In genomic region chr7:64947252-64948000, GRCh38 we compare ENCODE assay signal across 10 cellular contexts. TPM values are rescaled to one million over a fixed set of nuclear protein-coding genes. Genes with fewer than 3 reads are reported as not detected.
DNase-seq lines count a peak whose midpoint lies in the region; ATAC-seq and TF ChIP-seq lines count a peak whose summit lies in the region.
"Had no signal": no experiment of that assay in that cellular context is flagged by ENCODE, and none has a peak within 500 bp of the region (broad histone marks: within the 10 kb centered on the region; RNA-seq: fewer than 3 reads in every experiment).

No MANE protein-coding gene starts in this region.

- no peaks in the 10 kb centered on the region for H3K9me3 ChIP-seq in BE2C
- H3K9me3 ChIP-seq in RWPE2 (ENCODE audit: severe bottlenecking) = no peaks in the 10 kb centered on the region
- no peaks in the 10 kb centered on the region for H3K9me3 ChIP-seq in neuronal stem cell (replicated peaks in 1 of 2; ENCODE audit: control insufficient read depth in 2 of 2, insufficient read depth in 1 of 2, low read depth in 1 of 2, low read length in 2 of 2)

- H3K4me1 ChIP-seq in BE2C (no peaks in the 10 kb centered on the region), RWPE2 (ENCODE audit: insufficient read depth, poor library complexity, severe bottlenecking) (no peaks in the 10 kb centered on the region), neuronal stem cell (ENCODE audit: control insufficient read depth in 2 of 2, insufficient read depth in 1 of 2, low read depth in 1 of 2, low read length in 2 of 2) (no peaks in the 10 kb centered on the region)

- no peak overlapping the region for H3K23ac ChIP-seq in neuronal stem cell (ENCODE audit: low read depth, low read length, poor library complexity)

- intact Hi-C loops in posterior vena cava (cut with DNase I) = no loop called here

- no peak overlapping the region for H3K9ac ChIP-seq in neuronal stem cell (ENCODE audit: low read depth, low read length, poor library complexity)

- H3K4me3 ChIP-seq in BE2C (ENCODE audit: low read depth, low read length) (peak overlapping the region; percentile 56), RWPE2 (ENCODE audit: severe bottlenecking) (peak overlapping the region; percentile 6), neuronal stem cell (ENCODE audit: low read length in 2 of 2) (peak overlapping the region; percentile 43 to 77)

- no peak overlapping the region for H3K27ac ChIP-seq in RWPE2 (ENCODE audit: poor library complexity, severe bottlenecking)
- no peak overlapping the region for H3K27ac ChIP-seq in neuronal stem cell (replicated peaks; ENCODE audit: low read length)

- TF ChIP-seq CTCF in BE2C (IDR thresholded peaks at IDR 0.05; ENCODE audit: low read depth, low read length) (no peak), RWPE2 (IDR thresholded peaks at IDR 0.05; ENCODE audit: poor library complexity, severe bottlenecking) (no peak), glutamatergic neuron (IDR thresholded peaks at IDR 0.05; ENCODE audit: partially characterized antibody, unreplicated experiment) (no peak), GM10248 (IDR thresholded peaks at IDR 0.05; ENCODE audit: control extremely low read depth, extremely low read depth, low read depth, missing control alignments) (no peak)

- H2BK12ac ChIP-seq in neuronal stem cell (ENCODE audit: low read length) = no peak overlapping the region

- no peak overlapping the region for H3K27ac Mint-ChIP-seq in glutamatergic neuron (ENCODE audit: unreplicated experiment)

- H3K79me1 ChIP-seq in neuronal stem cell (ENCODE audit: low read depth, low read length) = no peaks in the 10 kb centered on the region

- CTCF ChIA-PET in GM10248 (lab: Yijun Ruan, JAX) = interaction anchor here (1.0 to 1.1 kb wide), 2 partner anchors 9 to 269 kb away, joined by 3 to 4 read pairs; no protein-coding TSS in a partner anchor

- POLR2A ChIA-PET in GM10248 (lab: Yijun Ruan, JAX) = no interaction called here

- H4K8ac ChIP-seq in neuronal stem cell (ENCODE audit: low read depth, low read length) = no peak overlapping the region

- no peaks in the 10 kb centered on the region for H3K4me1 Mint-ChIP-seq in glutamatergic neuron (ENCODE audit: low read depth, unreplicated experiment)

- H2BK120ac ChIP-seq in neuronal stem cell (ENCODE audit: low read depth, low read length) = no peak overlapping the region

- H3K18ac ChIP-seq in neuronal stem cell (ENCODE audit: low read length) = peak overlapping the region; percentile 51

- H3K27me3 Mint-ChIP-seq in glutamatergic neuron (ENCODE audit: unreplicated experiment) = peaks cover 3% of the 10 kb centered on the region

- no peak overlapping the region for H3K4ac ChIP-seq in neuronal stem cell (ENCODE audit: low read length)

- H3K36me3 Mint-ChIP-seq in glutamatergic neuron (ENCODE audit: unreplicated experiment) = peaks cover 3% of the 10 kb centered on the region

- no peak overlapping the region for H4K91ac ChIP-seq in neuronal stem cell (ENCODE audit: low read depth, low read length, poor library complexity)

- H3K14ac ChIP-seq in neuronal stem cell (ENCODE audit: low read length) = peak overlapping the region; percentile 63

- peak overlapping the region; percentile 77 for H3K4me2 ChIP-seq in neuronal stem cell (ENCODE audit: insufficient read depth, low read length, poor library complexity, severe bottlenecking)

- H3K27me3 ChIP-seq in BE2C (peaks cover 14% of the 10 kb centered on the region), RWPE2 (ENCODE audit: insufficient read depth, poor library complexity, severe bottlenecking) (peaks cover 26% of the 10 kb centered on the region), neuronal stem cell (ENCODE audit: control insufficient read depth in 3 of 3, insufficient read depth in 3 of 3, low read depth in 1 of 3, low read length in 3 of 3) (peaks cover 0 to 25% (median 11%) of the 10 kb centered on the region in 3 experiments)

- peak; percentile 23 for DNase-seq in BE2C
- no peak for DNase-seq in RWPE2 (ENCODE audit: low spot score)
- DNase-seq in glutamatergic neuron = peak; percentile 48
- peak; percentile 3 for DNase-seq in neuronal stem cell (ENCODE audit: low spot score)
- DNase-seq in posterior vena cava (ENCODE audit: low spot score) = no peak
- DNase-seq in DMS153 treated with DMSO at 0.1 percent for 48 hours (lab: John Stamatoyannopoulos, UW; ENCODE audit: unreplicated experiment) = no peak
- no peak for DNase-seq in GM10248 (ENCODE audit: extremely low spot score)
- DNase-seq: activated CD4-positive, alpha-beta T cell treated with anti-CD3 and anti-CD28 coated beads, Interleukin-2, amount 50 U/mL, for 4 hours; NCI-H1048 had no signal

- ATAC-seq in RWPE2 (ENCODE audit: low read depth) = peak; percentile 38; the same call in 1 of the 3 replicates
- no peak for ATAC-seq in GM21717 (IDR thresholded peaks at IDR 0.05; ENCODE audit: unreplicated experiment)

- H2AFZ ChIP-seq in neuronal stem cell (ENCODE audit: low read length) = peak overlapping the region; percentile 97

- WGBS in neuronal stem cell (ENCODE audit: extremely low coverage in 2 of 2, insufficient read length in 2 of 2, insufficient replicate concordance in 1 of 2), 2 donors = no CpG with 5 or more reads among the region's 59 CpGs

- H2AK5ac ChIP-seq in neuronal stem cell (ENCODE audit: low read depth, low read length) = no peak overlapping the region

- H2BK5ac ChIP-seq in neuronal stem cell (ENCODE audit: low read length) = no peak overlapping the region

- H3K4me3 Mint-ChIP-seq in glutamatergic neuron (ENCODE audit: unreplicated experiment) = peak overlapping the region; percentile 84

- peaks cover 5% of the 10 kb centered on the region for H3K9me3 Mint-ChIP-seq in glutamatergic neuron (ENCODE audit: unreplicated experiment)

- H3K36me3 ChIP-seq in BE2C = no peaks in the 10 kb centered on the region
- H3K36me3 ChIP-seq in RWPE2 (ENCODE audit: low read depth) = no peaks in the 10 kb centered on the region
- H3K36me3 ChIP-seq in neuronal stem cell (replicated peaks in 1 of 2; ENCODE audit: control insufficient read depth in 2 of 2, insufficient read depth in 2 of 2, low read length in 2 of 2) = no peaks in the 10 kb centered on the region

- no peak overlapping the region for H2BK15ac ChIP-seq in neuronal stem cell (ENCODE audit: low read length)

RNA-seq across cellular contexts. Expression of gene ZNF117, which starts 43.4 kb away (rescaled TPM):
- 0.63 TPM for polyA plus RNA-seq in BE2C (2012; ENCODE audit: insufficient read depth, insufficient read length, low read depth)
- total RNA-seq in glutamatergic neuron (ENCODE audit: unreplicated experiment) = 34.0 TPM
- polyA plus RNA-seq in neuronal stem cell (2013, experiment 1 of 2) = 20.4 TPM
- polyA plus RNA-seq in neuronal stem cell (2013, experiment 2 of 2) = 21.0 TPM
- 10 to 100 TPM in 1 of 2 donors, 1 to 10 TPM in 1; 9.9 to 12.2 TPM for total RNA-seq in posterior vena cava

RNA-seq across cellular contexts. Expression of gene ZNF273, which starts 44.4 kb away (rescaled TPM):
- 1.7 TPM for polyA plus RNA-seq in BE2C (2012; ENCODE audit: insufficient read depth, insufficient read length, low read depth)
- total RNA-seq in glutamatergic neuron (ENCODE audit: unreplicated experiment) (9.6 TPM), posterior vena cava (1 to 10 TPM; 4.5 to 8.0 TPM)
- 13.8 TPM for polyA plus RNA-seq in neuronal stem cell (2013, experiment 1 of 2)
- 14.3 TPM for polyA plus RNA-seq in neuronal stem cell (2013, experiment 2 of 2)

RNA-seq across cellular contexts. Expression of gene ERV3-1, which starts 59.1 kb away (rescaled TPM):
- 2.5 TPM for polyA plus RNA-seq in BE2C (2012; ENCODE audit: insufficient read depth, insufficient read length, low read depth)
- total RNA-seq in glutamatergic neuron (ENCODE audit: unreplicated experiment) (70.6 TPM), posterior vena cava (10 to 100 TPM in 1 of 2 donors, 1 to 10 TPM in 1; 9.5 to 11.8 TPM)
- polyA plus RNA-seq in neuronal stem cell (2013, experiment 1 of 2) = 18.6 TPM
- 19.3 TPM for polyA plus RNA-seq in neuronal stem cell (2013, experiment 2 of 2)

Comparison
In these comparisons a context has a peak if more than half of its experiments do, and no peak if none do; other contexts are left out.
1. DNase-seq: peak in BE2C (single experiment), glutamatergic neuron (single experiment) and neuronal stem cell (single experiment); none in RWPE2 (single experiment), posterior vena cava (single experiment), DMS153 treated with DMSO at 0.1 percent for 48 hours (single experiment) and GM10248 (single experiment).
2. H3K4me3 ChIP-seq: peak in every context shown above with its lines; median percentile 60 in neuronal stem cell; 56 in BE2C; 6 in RWPE2.